Comparison of ENCODE assay signal across 8 cellular contexts in the genomic region with DNA sequence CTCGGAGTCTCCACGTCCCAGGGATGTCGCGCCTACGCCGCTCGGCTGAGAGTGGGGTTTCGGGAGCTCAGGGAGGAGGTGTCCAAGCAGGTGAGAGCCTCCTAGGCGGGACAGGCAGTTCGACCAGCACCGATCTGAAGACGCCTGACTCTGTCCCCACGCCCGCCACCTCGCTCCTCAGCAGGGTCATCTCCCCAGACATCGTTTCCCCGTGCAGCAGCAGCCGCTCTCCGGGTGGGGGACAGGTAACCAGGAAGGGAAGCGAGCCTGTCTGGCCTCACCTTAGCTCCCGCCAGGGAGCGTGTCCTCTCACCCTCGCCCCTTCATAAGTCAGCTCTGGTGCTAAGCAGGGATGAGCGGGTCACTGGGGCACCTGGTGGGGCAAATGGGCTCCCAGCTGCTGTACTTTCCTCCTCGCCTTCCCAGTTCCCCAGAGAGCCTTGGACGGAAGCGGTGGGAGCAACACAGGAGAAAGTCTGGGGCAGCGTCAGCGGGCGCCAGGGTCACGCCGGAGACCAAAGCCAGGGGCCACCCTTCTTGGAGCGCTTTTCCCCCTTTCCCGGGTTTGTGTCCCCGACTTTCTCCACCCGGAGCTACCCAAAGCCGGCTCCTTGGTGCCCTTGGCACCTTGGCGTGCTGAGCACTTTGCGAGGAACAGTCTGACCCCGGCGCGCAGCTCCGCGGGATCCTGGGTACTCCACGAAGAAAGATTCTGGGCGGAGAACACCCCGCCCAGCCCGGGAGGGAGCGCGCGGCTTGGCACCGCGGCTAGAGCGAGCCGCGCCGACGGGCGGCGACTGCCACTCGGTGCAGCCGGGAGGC. TPM values are rescaled to one million over a fixed set of nuclear protein-coding genes. Genes with fewer than 3 reads are reported as not detected.
DNase-seq lines count a peak whose midpoint lies in the region; ATAC-seq and TF ChIP-seq lines count a peak whose summit lies in the region.

No MANE protein-coding gene starts in this region.

- no peaks in the 10 kb centered on the region for H3K36me3 ChIP-seq in SJCRH30

- H3K9me3 ChIP-seq in SJCRH30 (replicated peaks) = no peaks in the 10 kb centered on the region

- H3K4me3 ChIP-seq in dorsolateral prefrontal cortex (peak overlapping the region in 57 of 59 donors; percentile 25 to 67 (median 54)), SJCRH30 (no peak overlapping the region)

- DNase-seq in NCI-H1105 treated with DMSO at 0.1 percent for 48 hours (lab: John Stamatoyannopoulos, UW) = peak; percentile 55
- peak in 2 of 10 donors; percentile 30 to 43 for DNase-seq in dorsolateral prefrontal cortex
- peak; percentile 42 for DNase-seq in mucosa of gallbladder (ENCODE audit: low spot score)
- no peak for DNase-seq in SJCRH30

- no peaks in the 10 kb centered on the region for H3K4me1 ChIP-seq in SJCRH30

- no peak overlapping the region for H3K27ac ChIP-seq in 22Rv1
- peak overlapping the region in 32 of 59 donors; percentile 1 to 75 (median 40) for H3K27ac ChIP-seq in dorsolateral prefrontal cortex
- H3K27ac ChIP-seq in SJCRH30 = no peak overlapping the region

- no peak for ATAC-seq in GM18519 (IDR thresholded peaks at IDR 0.05; ENCODE audit: low FRiP score, unreplicated experiment)
- ATAC-seq in HG03280 (IDR thresholded peaks at IDR 0.05; ENCODE audit: unreplicated experiment) = no peak
- no peak for ATAC-seq in GM18870 (IDR thresholded peaks at IDR 0.05; ENCODE audit: unreplicated experiment)

- peaks cover 0 to 69% (median 35%) of the 10 kb centered on the region in 45 donors for H3K27me3 ChIP-seq in dorsolateral prefrontal cortex
- peaks cover 13% of the 10 kb centered on the region for H3K27me3 ChIP-seq in SJCRH30

- intact Hi-C loops in dorsolateral prefrontal cortex (cut with DNase I) = loop anchor here in 1 of 2 donors (2.0 kb wide), 1 partner anchor 283 kb away; no protein-coding TSS in a partner anchor

- TF ChIP-seq CTCF in 22Rv1 (IDR thresholded peaks at IDR 0.05) (peak; percentile 38), dorsolateral prefrontal cortex (IDR thresholded peaks at IDR 0.05 in 54 of 56, conservative IDR thresholded peaks at IDR 0.05 in 2 of 56; ENCODE audit: low read depth in 1 of 56, partially characterized antibody in 56 of 56) (no peak)

RNA-seq across cellular contexts. Expression of a gene that starts 1.6 kb away (rescaled TPM):
- total RNA-seq in dorsolateral prefrontal cortex (10 to 100 TPM; 15.4 to 89.4 (median 39.1) TPM), mucosa of gallbladder (195 TPM)
- not detected in 2 replicates for total RNA-seq in SJCRH30 (2014; rRNA removed; shearing (Covaris generic))

Comparison
In these comparisons a context has a peak if more than half of its experiments do, and no peak if none do; other contexts are left out.
1. H3K27ac ChIP-seq: peak in dorsolateral prefrontal cortex (32 of 59); none in 22Rv1 (single experiment) and SJCRH30 (single experiment).
2. DNase-seq: peak in NCI-H1105 treated with DMSO at 0.1 percent for 48 hours (single experiment) and mucosa of gallbladder (single experiment); none in SJCRH30 (0 of 2).
3. RNA of a gene that starts 1.6 kb away (total RNA-seq): 195 TPM in mucosa of gallbladder (single experiment) and 15.4 to 89.4 TPM in dorsolateral prefrontal cortex; not detected in SJCRH30; every median in the first group is over 10 times any median in the second.